27 cellular contexts compared by ENCODE assay signal in genomic region chr7:22663721-22664120, GRCh38.
A peak's percentile ranks its signal among the peaks of the same experiment; 100 is the strongest.
DNase-seq lines count a peak whose midpoint lies in the region; ATAC-seq and TF ChIP-seq lines count a peak whose summit lies in the region.
"Had no signal": no experiment of that assay in that cellular context is flagged by ENCODE, and none has a peak within 500 bp of the region (broad histone marks: within the 10 kb centered on the region; RNA-seq: fewer than 3 reads in every experiment).

No MANE protein-coding gene starts in this region.

- CTCF ChIA-PET in IMR-90 (lab: Yijun Ruan, JAX): no interaction called here

- H3K4ac ChIP-seq in IMR-90 (ENCODE audit: low read depth, low read length) (peak overlapping the region; percentile 61; the same call in 1 of the 2 replicates), mesenchymal stem cell (ENCODE audit: low read depth in 1 of 2, low read length in 2 of 2) (no peak overlapping the region)

- TF ChIP-seq POLR2A in IMR-90 (IDR thresholded peaks at IDR 0.05; ENCODE audit: low read depth, low read length): no peak

- H3K4me1 ChIP-seq in IMR-90 (ENCODE audit: control insufficient read depth, insufficient read depth, low read length): peaks cover 21% of the 10 kb centered on the region
- peaks cover 49% of the 10 kb centered on the region for H3K4me1 ChIP-seq in osteoblast (ENCODE audit: insufficient read depth, low read length)
- peaks cover 3% of the 10 kb centered on the region for H3K4me1 ChIP-seq in mesenchymal stem cell (ENCODE audit: control insufficient read depth, insufficient read depth, low read depth, low read length)
- H3K4me1 ChIP-seq: gastroesophageal sphincter, thyroid gland had no signal

- no TSS peak for BruUV-seq in IMR-90 (replicated peaks; lab: Mats Ljungman, UMichigan)

- peak overlapping the region; percentile 97 for H2BK120ac ChIP-seq in IMR-90 (ENCODE audit: low read depth, low read length)
- H2BK120ac ChIP-seq in mesenchymal stem cell (ENCODE audit: low read depth, low read length): no peak overlapping the region

- H3K14ac ChIP-seq in IMR-90 (replicated peaks; ENCODE audit: low read depth, low read length) (peak overlapping the region; percentile 69), mesenchymal stem cell (ENCODE audit: low read length in 2 of 2) (no peak overlapping the region)

- no peaks in the 10 kb centered on the region for H3K27me3 ChIP-seq in IMR-90 (ENCODE audit: control insufficient read depth, insufficient read depth, low read length)
- no peaks in the 10 kb centered on the region for H3K27me3 ChIP-seq in osteoblast (ENCODE audit: insufficient read depth, low read length)
- no peaks in the 10 kb centered on the region for H3K27me3 ChIP-seq in mesenchymal stem cell (ENCODE audit: control insufficient read depth in 1 of 2, insufficient read depth in 1 of 2, low read length in 2 of 2)
- H3K27me3 ChIP-seq: cardiac muscle cell, dorsolateral prefrontal cortex, gastroesophageal sphincter, thyroid gland had no signal

- no peak overlapping the region for H3K4me3 Mint-ChIP-seq in activated T-cell treated with anti-CD3 and anti-CD28 coated beads, Interleukin-2, amount 50 U/mL, for 24 hours
- H3K4me3 Mint-ChIP-seq: activated CD8-positive, alpha-beta T cell treated with anti-CD3 and anti-CD28 coated beads for 36 hours; activated naive CD8-positive, alpha-beta T cell treated with anti-CD3 and anti-CD28 coated beads, Interleukin-2, amount 10 ng/mL, durations not matched to agents 7 days and 5 days; CD4-positive, alpha-beta T cell; naive thymus-derived CD4-positive, alpha-beta T cell; T-helper 1 cell treated with Interleukin-12 subunit alpha and Interleukin-12 subunit beta and Interleukin-4 antibody, amounts not matched to agents 30 μg/mL and 1 μg/mL, for 36 hours had no signal

- H2BK20ac ChIP-seq in IMR-90 (ENCODE audit: low read depth, low read length): peak overlapping the region; percentile 93

- no peak overlapping the region for H2AK9ac ChIP-seq in IMR-90 (replicated peaks; ENCODE audit: low read depth, low read length, poor library complexity)

- H2BK15ac ChIP-seq in IMR-90 (ENCODE audit: low read depth, low read length) (peak overlapping the region; percentile 96), mesenchymal stem cell (ENCODE audit: low read depth, poor library complexity, severe bottlenecking) (no peak overlapping the region)

- intact Hi-C loops in IMR-90 (cut with micrococcal nuclease): loop anchor here (5.0 kb wide), 2 partner anchors 81 to 101 kb away; no protein-coding TSS in a partner anchor

- H3K4me3 ChIP-seq in IMR-90 (ENCODE audit: insufficient read depth, low read depth, low read length) (no peak overlapping the region), cardiac fibroblast (replicated peaks in 1 of 2; ENCODE audit: low read depth in 2 of 2, low read length in 2 of 2) (no peak overlapping the region), osteoblast (ENCODE audit: insufficient read depth, low read length) (no peak overlapping the region), mesenchymal stem cell (ENCODE audit: insufficient read depth in 1 of 2, low read depth in 1 of 2, low read length in 2 of 2) (no peak overlapping the region)
- H3K4me3 ChIP-seq: cardiac muscle cell, dorsolateral prefrontal cortex, gastroesophageal sphincter, thyroid gland had no signal

- H3K27ac Mint-ChIP-seq in activated T-cell treated with anti-CD3 and anti-CD28 coated beads, Interleukin-2, amount 50 U/mL, for 24 hours: peak overlapping the region; percentile 76
- H3K27ac Mint-ChIP-seq: activated naive CD8-positive, alpha-beta T cell treated with anti-CD3 and anti-CD28 coated beads, Interleukin-2, amount 10 ng/mL, durations not matched to agents 7 days and 5 days; CD4-positive, alpha-beta T cell; naive thymus-derived CD4-positive, alpha-beta T cell; T-helper 1 cell treated with Interleukin-12 subunit alpha and Interleukin-12 subunit beta and Interleukin-4 antibody, amounts not matched to agents 30 μg/mL and 1 μg/mL, for 36 hours had no signal

- no peaks in the 10 kb centered on the region for H3K79me2 ChIP-seq in osteoblast (ENCODE audit: insufficient read depth, low read length)
- H3K79me2 ChIP-seq: parathyroid adenoma had no signal

- ATAC-seq in IMR-90 (ENCODE audit: low read depth): no peak
- ATAC-seq: activated CD8-positive, alpha-beta T cell treated with anti-CD3 and anti-CD28 coated beads for 36 hours; gastroesophageal sphincter; HCT116 had no signal

- H4K8ac ChIP-seq in IMR-90 (ENCODE audit: low read depth in 2 of 2, low read length in 2 of 2) (peak overlapping the region; percentile 48 to 86; a peak in 3 of 4 replicates), mesenchymal stem cell (ENCODE audit: low read length) (no peak overlapping the region)

- H3K4me2 ChIP-seq in IMR-90 (ENCODE audit: low read depth, low read length): no peak overlapping the region
- H3K4me2 ChIP-seq in osteoblast (ENCODE audit: insufficient read depth, low read length): no peak overlapping the region
- no peak overlapping the region for H3K4me2 ChIP-seq in mesenchymal stem cell (ENCODE audit: low read length, poor library complexity, severe bottlenecking)

- peak overlapping the region; percentile 74 for H2BK5ac ChIP-seq in IMR-90 (ENCODE audit: low read depth, low read length, poor library complexity, severe bottlenecking)
- no peak overlapping the region for H2BK5ac ChIP-seq in mesenchymal stem cell (ENCODE audit: low read depth, low read length, poor library complexity, severe bottlenecking)

- H3K9me3 ChIP-seq in IMR-90 (ENCODE audit: control insufficient read depth, insufficient read depth, low read length): no peaks in the 10 kb centered on the region
- H3K9me3 ChIP-seq in osteoblast (ENCODE audit: low read depth, low read length): no peaks in the 10 kb centered on the region
- peaks cover 2% of the 10 kb centered on the region for H3K9me3 ChIP-seq in mesenchymal stem cell (ENCODE audit: control insufficient read depth, low read length)
- H3K9me3 ChIP-seq: gastroesophageal sphincter, thyroid gland had no signal

- H3K56ac ChIP-seq in IMR-90 (ENCODE audit: extremely low read depth, insufficient read depth, low read length): no peak overlapping the region; the same call in 1 of the 2 replicates

- H3K27me3 Mint-ChIP-seq in activated T-cell treated with anti-CD3 and anti-CD28 coated beads, Interleukin-2, amount 50 U/mL, for 24 hours: peaks cover 27% of the 10 kb centered on the region

- H3K23ac ChIP-seq in IMR-90 (ENCODE audit: low read depth, low read length) (no peak overlapping the region; the same call in 1 of the 2 replicates), mesenchymal stem cell (ENCODE audit: low read length in 2 of 2) (no peak overlapping the region)

- H3K79me1 ChIP-seq in IMR-90 (ENCODE audit: low read depth in 1 of 2, low read length in 2 of 2) (0 out of 4 replicates have a peak, but pooled peaks cover 0 to 3% of the 10 kb centered on the region in 2 experiments), mesenchymal stem cell (replicated peaks; ENCODE audit: low read length, poor library complexity, severe bottlenecking) (no peaks in the 10 kb centered on the region)

- no peak for TF ChIP-seq RAD21 in IMR-90 (IDR thresholded peaks at IDR 0.05; ENCODE audit: low read length)

- in situ Hi-C loops in IMR-90 (cut with MboI; ENCODE audit: low sequenced_read_pairs): no loop called here
- in situ Hi-C loops in ACHN (cut with HindIII; ENCODE audit: low pct_ligation_motif_present, low pct_unique_long_range_greater_than_20kb, low sequenced_read_pairs): no loop called here

- no peak overlapping the region for H2BK12ac ChIP-seq in mesenchymal stem cell (ENCODE audit: low read length in 2 of 2)

- H3K36me3 ChIP-seq in IMR-90 (ENCODE audit: control insufficient read depth, insufficient read depth, low read length): no peaks in the 10 kb centered on the region
- no peaks in the 10 kb centered on the region for H3K36me3 ChIP-seq in osteoblast (ENCODE audit: insufficient read depth, low read length)
- no peaks in the 10 kb centered on the region for H3K36me3 ChIP-seq in mesenchymal stem cell (ENCODE audit: control insufficient read depth in 1 of 2, insufficient read depth in 2 of 2, low read depth in 1 of 2, low read length in 2 of 2)
- H3K36me3 ChIP-seq: cardiac muscle cell, gastroesophageal sphincter, thyroid gland, WERI-Rb-1 had no signal

- dilution Hi-C loops in IMR-90 (cut with HindIII; ENCODE audit: low sequenced_read_pairs, unreplicated experiment): no loop called here

- POLR2A ChIA-PET in IMR-90 (lab: Charles Lee; ENCODE audit: unreplicated experiment): no interaction called here

- H3K9me3 Mint-ChIP-seq in activated T-cell treated with anti-CD3 and anti-CD28 coated beads, Interleukin-2, amount 50 U/mL, for 24 hours: no peaks in the 10 kb centered on the region
- H3K9me3 Mint-ChIP-seq: activated CD8-positive, alpha-beta T cell treated with anti-CD3 and anti-CD28 coated beads for 36 hours; CD4-positive, alpha-beta T cell had no signal

- H4K20me1 ChIP-seq in IMR-90 (ENCODE audit: insufficient read depth, low read length) (no peaks in the 10 kb centered on the region), osteoblast (ENCODE audit: insufficient read depth, low read length) (no peaks in the 10 kb centered on the region)

- peak overlapping the region; percentile 75; the same call in 1 of the 2 replicates for H4K91ac ChIP-seq in IMR-90 (ENCODE audit: insufficient read depth, low read depth, low read length)
- no peak overlapping the region for H4K91ac ChIP-seq in mesenchymal stem cell (ENCODE audit: low read length)

- DNase-seq in activated T-cell treated with anti-CD3 and anti-CD28 coated beads, Interleukin-2, amount 50 U/mL, for 24 hours: no peak
- DNase-seq in activated T-cell treated with anti-CD3 and anti-CD28 coated beads, Interleukin-2, amount 50 U/mL, for 48 hours: no peak
- DNase-seq in IMR-90 (no peak), cardiac fibroblast (ENCODE audit: low read depth in 2 of 2) (peak; percentile 41 to 82), osteoblast (ENCODE audit: insufficient read length, low spot score, missing footprints) (no peak), ACHN (no peak), NCI-H1436 treated with DMSO at 0.1 percent for 48 hours (lab: John Stamatoyannopoulos, UW) (no peak), mesenchymal stem cell (no peak)
- DNase-seq: activated naive CD8-positive, alpha-beta T cell treated with anti-CD3 and anti-CD28 coated beads, Interleukin-2, amount 10 ng/mL, durations not matched to agents 7 days and 5 days; CD4-positive, alpha-beta T cell; DMS 273 treated with DMSO at 0.1 percent for 48 hours; dorsolateral prefrontal cortex; kidney; naive thymus-derived CD4-positive, alpha-beta T cell; NCI-H1417 treated with DMSO at 0.1 percent for 48 hours; NCI-H2171; NCI-H748 treated with DMSO at 0.1 percent for 48 hours; SHP77 treated with DMSO at 0.1 percent for 48 hours; stimulated activated naive CD4-positive, alpha-beta T cell; thyroid gland; WERI-Rb-1 had no signal

- H3K36me3 Mint-ChIP-seq in activated T-cell treated with anti-CD3 and anti-CD28 coated beads, Interleukin-2, amount 50 U/mL, for 24 hours (ENCODE audit: low read depth): no peaks in the 10 kb centered on the region

- H2AK5ac ChIP-seq in IMR-90 (ENCODE audit: low read depth, low read length): peak overlapping the region; percentile 74; the same call in 1 of the 2 replicates
- H2AK5ac ChIP-seq in mesenchymal stem cell (ENCODE audit: low read length, severe bottlenecking): no peak overlapping the region

- H4K5ac ChIP-seq in IMR-90 (ENCODE audit: low read depth, low read length): peak overlapping the region; percentile 64; the same call in 1 of the 2 replicates

- peaks cover 18% of the 10 kb centered on the region for H3K9me1 ChIP-seq in IMR-90 (ENCODE audit: insufficient read depth, low read length)

- WGBS in IMR-90 (ENCODE audit: extremely low coverage in 2 of 2, insufficient read length in 1 of 2), 2 experiments: no CpG with 5 or more reads among the region's 6 CpGs
- WGBS in mesenchymal stem cell: 92% methylated on average over 6 of the region's 6 CpGs

- H2AFZ ChIP-seq in IMR-90 (replicated peaks; ENCODE audit: low read length, poor library complexity) (no peak overlapping the region), osteoblast (ENCODE audit: low read length) (no peak overlapping the region), mesenchymal stem cell (ENCODE audit: low read depth, low read length) (no peak overlapping the region)
- H2AFZ ChIP-seq: parathyroid adenoma had no signal

- no peak overlapping the region for H3K9ac ChIP-seq in IMR-90 (ENCODE audit: low read depth, low read length)
- H3K9ac ChIP-seq in mesenchymal stem cell (ENCODE audit: low read length): no peak overlapping the region
- H3K9ac ChIP-seq: parathyroid adenoma had no signal

- peaks cover 52% of the 10 kb centered on the region for H3K4me1 Mint-ChIP-seq in activated T-cell treated with anti-CD3 and anti-CD28 coated beads, Interleukin-2, amount 50 U/mL, for 24 hours (ENCODE audit: low read depth)

- no peak for TF ChIP-seq CTCF in IMR-90 (conservative IDR thresholded peaks at IDR 0.05; ENCODE audit: low read depth, low read length)
- no peak for TF ChIP-seq CTCF in cardiac fibroblast (IDR thresholded peaks at IDR 0.05; ENCODE audit: low read depth, low read length)
- no peak for TF ChIP-seq CTCF in osteoblast (IDR thresholded peaks at IDR 0.05; ENCODE audit: extremely low read depth, low read depth, low read length)

- no peak overlapping the region for H3K27ac ChIP-seq in IMR-90 (ENCODE audit: insufficient read depth, low read length)
- H3K27ac ChIP-seq in osteoblast (ENCODE audit: low read depth, low read length): peak overlapping the region; percentile 82
- no peak overlapping the region for H3K27ac ChIP-seq in mesenchymal stem cell (ENCODE audit: low read length, poor library complexity, severe bottlenecking)
- H3K27ac ChIP-seq: cardiac muscle cell, dorsolateral prefrontal cortex, gastroesophageal sphincter, parathyroid adenoma, thyroid gland, WERI-Rb-1 had no signal

- peak overlapping the region; percentile 87; the same call in 1 of the 2 replicates for H3K18ac ChIP-seq in IMR-90 (ENCODE audit: low read depth, low read length)
- no peak overlapping the region for H3K18ac ChIP-seq in mesenchymal stem cell (ENCODE audit: low read depth in 1 of 2, low read length in 2 of 2)

Comparison
In these comparisons a context has a peak if more than half of its experiments do, and no peak if none do; other contexts are left out.
1. DNase-seq: peak in cardiac fibroblast (2 of 2); none in activated T-cell treated with anti-CD3 and anti-CD28 coated beads, Interleukin-2, amount 50 U/mL, for 24 hours (single experiment), activated T-cell treated with anti-CD3 and anti-CD28 coated beads, Interleukin-2, amount 50 U/mL, for 48 hours (0 of 2), IMR-90 (single experiment), osteoblast (single experiment), ACHN (single experiment), NCI-H1436 treated with DMSO at 0.1 percent for 48 hours (single experiment) and mesenchymal stem cell (single experiment).